Comparison of ENCODE assay signal across 1 cellular context in the genomic region with DNA sequence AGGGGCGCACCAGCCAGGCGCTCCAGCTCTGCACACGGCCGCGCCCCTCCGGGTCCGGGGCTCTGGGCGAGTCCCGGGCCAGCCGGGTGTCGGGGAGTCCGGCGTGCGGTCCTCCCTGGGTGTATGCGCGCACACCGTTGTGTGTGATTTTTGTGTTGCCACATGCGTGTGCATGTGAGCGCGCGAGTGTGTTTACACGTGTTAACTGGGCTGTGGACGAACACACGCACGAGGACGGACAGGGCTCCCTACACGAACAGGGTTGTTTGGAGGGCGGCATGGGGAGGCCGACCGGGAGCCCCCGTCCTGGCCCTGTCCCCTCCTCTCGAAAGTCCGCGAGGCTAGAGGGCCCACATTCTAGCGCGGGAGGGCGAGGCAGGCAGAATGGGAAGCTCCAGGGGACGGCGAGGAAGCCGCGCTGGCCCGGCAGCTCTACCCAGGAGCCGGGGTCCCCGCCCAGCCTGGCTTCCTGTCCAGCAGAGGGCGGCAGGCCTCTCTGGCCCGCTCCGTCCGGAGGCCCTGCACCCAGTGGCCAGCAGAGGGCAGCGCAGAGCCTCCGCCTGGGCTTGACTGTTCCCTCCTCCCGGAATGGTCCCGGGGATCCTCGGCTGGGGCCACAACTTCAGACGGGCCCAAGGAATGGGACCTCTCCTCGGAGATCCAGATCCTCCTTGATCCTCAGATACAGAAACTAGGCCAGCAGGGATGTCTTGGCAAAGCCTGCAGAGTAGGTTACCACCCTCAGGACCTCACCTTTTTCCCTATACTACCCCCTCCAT.
TF ChIP-seq lines count a peak whose summit lies in the region.

No MANE protein-coding gene starts in this region.

TF ChIP-seq in SK-N-SH, 30 proteins besides CTCF, POLR2A, EP300 and RAD21 (continued from another document):
- TF ChIP-seq SIN3A (IDR thresholded peaks at IDR 0.05; ENCODE audit: borderline replicate concordance, low read depth, low read length) (no peak), YY1 (IDR thresholded peaks at IDR 0.05; ENCODE audit: low read depth) (no peak), FOSL2 (IDR thresholded peaks at IDR 0.05; ENCODE audit: borderline replicate concordance, low read depth) (no peak), ELF1 (IDR thresholded peaks at IDR 0.05) (no peak), RCOR1 (IDR thresholded peaks at IDR 0.05; ENCODE audit: low read length) (peak; percentile 48; the same call in 1 of the 2 replicates), SMC3 (IDR thresholded peaks at IDR 0.05; ENCODE audit: low read depth, low read length) (peak; percentile 95), GATA2 (CRISPR knock-in tag; IDR thresholded peaks at IDR 0.05) (no peak), FOXJ3 (CRISPR knock-in tag; IDR thresholded peaks at IDR 0.05) (no peak), POLR2AphosphoS5 (IDR thresholded peaks at IDR 0.05; ENCODE audit: low read depth, low read length) (no peak), MXI1 (IDR thresholded peaks at IDR 0.05; ENCODE audit: low read depth, low read length) (peak; percentile 43; the same call in 1 of the 2 replicates), GABPA (IDR thresholded peaks at IDR 0.05; ENCODE audit: low read depth) (no peak), FOXM1 (IDR thresholded peaks at IDR 0.05; ENCODE audit: low read depth) (no peak), RFX5 (IDR thresholded peaks at IDR 0.05; ENCODE audit: low read length) (no peak), NRF1 (IDR thresholded peaks at IDR 0.05; ENCODE audit: low read depth, low read length) (no peak), TEAD4 (IDR thresholded peaks at IDR 0.05; ENCODE audit: borderline replicate concordance, insufficient read depth) (no peak), NFIC (IDR thresholded peaks at IDR 0.05; ENCODE audit: borderline replicate concordance) (no peak), RXRA (IDR thresholded peaks at IDR 0.05; ENCODE audit: borderline replicate concordance, low read depth) (no peak)
- TF ChIP-seq, protein P1, sequence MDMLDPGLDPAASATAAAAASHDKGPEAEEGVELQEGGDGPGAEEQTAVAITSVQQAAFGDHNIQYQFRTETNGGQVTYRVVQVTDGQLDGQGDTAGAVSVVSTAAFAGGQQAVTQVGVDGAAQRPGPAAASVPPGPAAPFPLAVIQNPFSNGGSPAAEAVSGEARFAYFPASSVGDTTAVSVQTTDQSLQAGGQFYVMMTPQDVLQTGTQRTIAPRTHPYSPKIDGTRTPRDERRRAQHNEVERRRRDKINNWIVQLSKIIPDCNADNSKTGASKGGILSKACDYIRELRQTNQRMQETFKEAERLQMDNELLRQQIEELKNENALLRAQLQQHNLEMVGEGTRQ (IDR thresholded peaks at IDR 0.05; ENCODE audit: borderline replicate concordance, low read depth, low read length): no peak
- TF ChIP-seq, protein P2, sequence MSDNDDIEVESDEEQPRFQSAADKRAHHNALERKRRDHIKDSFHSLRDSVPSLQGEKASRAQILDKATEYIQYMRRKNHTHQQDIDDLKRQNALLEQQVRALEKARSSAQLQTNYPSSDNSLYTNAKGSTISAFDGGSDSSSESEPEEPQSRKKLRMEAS (IDR thresholded peaks at IDR 0.05; ENCODE audit: low read depth): no peak
- TF ChIP-seq, protein P3, sequence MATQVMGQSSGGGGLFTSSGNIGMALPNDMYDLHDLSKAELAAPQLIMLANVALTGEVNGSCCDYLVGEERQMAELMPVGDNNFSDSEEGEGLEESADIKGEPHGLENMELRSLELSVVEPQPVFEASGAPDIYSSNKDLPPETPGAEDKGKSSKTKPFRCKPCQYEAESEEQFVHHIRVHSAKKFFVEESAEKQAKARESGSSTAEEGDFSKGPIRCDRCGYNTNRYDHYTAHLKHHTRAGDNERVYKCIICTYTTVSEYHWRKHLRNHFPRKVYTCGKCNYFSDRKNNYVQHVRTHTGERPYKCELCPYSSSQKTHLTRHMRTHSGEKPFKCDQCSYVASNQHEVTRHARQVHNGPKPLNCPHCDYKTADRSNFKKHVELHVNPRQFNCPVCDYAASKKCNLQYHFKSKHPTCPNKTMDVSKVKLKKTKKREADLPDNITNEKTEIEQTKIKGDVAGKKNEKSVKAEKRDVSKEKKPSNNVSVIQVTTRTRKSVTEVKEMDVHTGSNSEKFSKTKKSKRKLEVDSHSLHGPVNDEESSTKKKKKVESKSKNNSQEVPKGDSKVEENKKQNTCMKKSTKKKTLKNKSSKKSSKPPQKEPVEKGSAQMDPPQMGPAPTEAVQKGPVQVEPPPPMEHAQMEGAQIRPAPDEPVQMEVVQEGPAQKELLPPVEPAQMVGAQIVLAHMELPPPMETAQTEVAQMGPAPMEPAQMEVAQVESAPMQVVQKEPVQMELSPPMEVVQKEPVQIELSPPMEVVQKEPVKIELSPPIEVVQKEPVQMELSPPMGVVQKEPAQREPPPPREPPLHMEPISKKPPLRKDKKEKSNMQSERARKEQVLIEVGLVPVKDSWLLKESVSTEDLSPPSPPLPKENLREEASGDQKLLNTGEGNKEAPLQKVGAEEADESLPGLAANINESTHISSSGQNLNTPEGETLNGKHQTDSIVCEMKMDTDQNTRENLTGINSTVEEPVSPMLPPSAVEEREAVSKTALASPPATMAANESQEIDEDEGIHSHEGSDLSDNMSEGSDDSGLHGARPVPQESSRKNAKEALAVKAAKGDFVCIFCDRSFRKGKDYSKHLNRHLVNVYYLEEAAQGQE (IDR thresholded peaks at IDR 0.05; ENCODE audit: low read depth, low read length): no peak
- TF ChIP-seq, protein P4, sequence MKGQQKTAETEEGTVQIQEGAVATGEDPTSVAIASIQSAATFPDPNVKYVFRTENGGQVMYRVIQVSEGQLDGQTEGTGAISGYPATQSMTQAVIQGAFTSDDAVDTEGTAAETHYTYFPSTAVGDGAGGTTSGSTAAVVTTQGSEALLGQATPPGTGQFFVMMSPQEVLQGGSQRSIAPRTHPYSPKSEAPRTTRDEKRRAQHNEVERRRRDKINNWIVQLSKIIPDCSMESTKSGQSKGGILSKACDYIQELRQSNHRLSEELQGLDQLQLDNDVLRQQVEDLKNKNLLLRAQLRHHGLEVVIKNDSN (IDR thresholded peaks at IDR 0.05; ENCODE audit: borderline replicate concordance, low read depth): no peak
- TF ChIP-seq, protein P5, sequence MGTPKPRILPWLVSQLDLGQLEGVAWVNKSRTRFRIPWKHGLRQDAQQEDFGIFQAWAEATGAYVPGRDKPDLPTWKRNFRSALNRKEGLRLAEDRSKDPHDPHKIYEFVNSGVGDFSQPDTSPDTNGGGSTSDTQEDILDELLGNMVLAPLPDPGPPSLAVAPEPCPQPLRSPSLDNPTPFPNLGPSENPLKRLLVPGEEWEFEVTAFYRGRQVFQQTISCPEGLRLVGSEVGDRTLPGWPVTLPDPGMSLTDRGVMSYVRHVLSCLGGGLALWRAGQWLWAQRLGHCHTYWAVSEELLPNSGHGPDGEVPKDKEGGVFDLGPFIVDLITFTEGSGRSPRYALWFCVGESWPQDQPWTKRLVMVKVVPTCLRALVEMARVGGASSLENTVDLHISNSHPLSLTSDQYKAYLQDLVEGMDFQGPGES (IDR thresholded peaks at IDR 0.05; ENCODE audit: low read depth, low read length): no peak
TF ChIP-seq in SK-N-SH: peak in this region for 4.
